Comparison of ENCODE assay signal across 1 cellular context in the genomic region with DNA sequence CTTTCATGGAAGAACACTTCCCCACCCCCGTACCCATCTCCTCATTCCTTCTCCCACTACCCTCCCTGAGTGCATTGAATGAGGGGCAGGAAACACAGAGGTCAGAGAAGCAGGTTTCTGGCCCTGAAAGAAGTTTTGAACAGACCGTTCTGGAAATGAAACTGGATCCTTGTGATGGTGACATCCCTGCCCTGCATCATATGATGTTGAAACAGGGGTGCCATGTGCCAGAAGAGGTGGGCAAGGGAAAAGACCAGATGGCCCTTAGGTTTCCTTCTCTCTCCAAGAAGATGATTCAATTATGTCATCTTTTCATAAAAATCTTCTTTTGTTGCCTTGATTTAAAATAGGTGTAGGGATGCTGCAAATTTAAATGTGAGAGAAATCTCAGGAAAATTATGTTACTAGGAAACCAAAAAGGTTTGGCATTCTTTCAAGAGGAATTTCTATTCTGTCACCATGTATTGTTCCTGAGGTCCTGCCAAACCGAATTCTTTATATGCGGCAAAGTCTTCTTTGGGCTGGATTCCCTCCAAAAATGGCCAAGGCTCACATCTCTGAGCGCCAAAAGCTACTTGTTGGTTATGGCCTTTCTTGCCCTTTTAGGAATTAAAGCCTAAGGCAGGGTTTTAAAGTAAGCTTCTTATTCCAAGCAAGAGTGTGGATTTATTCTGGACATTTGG.
TF ChIP-seq lines count a peak whose summit lies in the region.

No MANE protein-coding gene starts in this region.

TF ChIP-seq in endothelial cell of umbilical vein, 7 proteins besides CTCF, POLR2A, EP300 and RAD21:
- TF ChIP-seq JUN (IDR thresholded peaks at IDR 0.05; ENCODE audit: borderline replicate concordance, insufficient read depth, insufficient read length, low read depth) (no peak), MYC (IDR thresholded peaks at IDR 0.05; ENCODE audit: low read depth, low read length) (no peak), POLR2AphosphoS5 (IDR thresholded peaks at IDR 0.05; ENCODE audit: insufficient read depth, low read depth, low read length) (no peak), EZH2 (IDR thresholded peaks at IDR 0.05; ENCODE audit: borderline replicate concordance, low read depth, low read length, severe bottlenecking) (no peak), FOS (IDR thresholded peaks at IDR 0.05; ENCODE audit: borderline replicate concordance, insufficient read depth, low read length) (no peak), GATA2 (IDR thresholded peaks at IDR 0.05; ENCODE audit: insufficient read depth, insufficient read length, low read depth, low read length) (no peak)
- TF ChIP-seq, protein P1, sequence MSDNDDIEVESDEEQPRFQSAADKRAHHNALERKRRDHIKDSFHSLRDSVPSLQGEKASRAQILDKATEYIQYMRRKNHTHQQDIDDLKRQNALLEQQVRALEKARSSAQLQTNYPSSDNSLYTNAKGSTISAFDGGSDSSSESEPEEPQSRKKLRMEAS (IDR thresholded peaks at IDR 0.05; ENCODE audit: insufficient read depth, insufficient read length) = no peak
TF ChIP-seq in endothelial cell of umbilical vein: peak in this region for 0.
